In genomic region chr18:9135081-9135911, GRCh38 we compare ENCODE assay signal across 8 cellular contexts. TPM values are rescaled to one million over a fixed set of nuclear protein-coding genes. Genes with fewer than 3 reads are reported as not detected.
DNase-seq lines count a peak whose midpoint lies in the region; ATAC-seq, FAIRE-seq and TF ChIP-seq lines count a peak whose summit lies in the region.

No MANE protein-coding gene starts in this region.

- H2AK5ac ChIP-seq in mesenchymal stem cell (ENCODE audit: low read length, severe bottlenecking), result no peak overlapping the region

- peak overlapping the region in 1 of 2 experiments; percentile 79 for H3K18ac ChIP-seq in mesenchymal stem cell (ENCODE audit: low read depth in 1 of 2, low read length in 2 of 2)

- H3K4me3 ChIP-seq in heart left ventricle, result peak overlapping the region; percentile 59 to 96 (median 82)
- peak overlapping the region; percentile 75 for H3K4me3 ChIP-seq in astrocyte (ENCODE audit: insufficient read depth, low read depth, low read length)
- H3K4me3 ChIP-seq in mesenchymal stem cell (ENCODE audit: insufficient read depth in 1 of 2, low read depth in 1 of 2, low read length in 2 of 2), result peak overlapping the region; percentile 78 to 86

- no peak overlapping the region for H4K8ac ChIP-seq in mesenchymal stem cell (ENCODE audit: low read length)

- H2AFZ ChIP-seq in astrocyte (ENCODE audit: low read depth, low read length), result peak overlapping the region; percentile 79
- H2AFZ ChIP-seq in mesenchymal stem cell (ENCODE audit: low read depth, low read length), result peak overlapping the region; percentile 2

- peak overlapping the region in 1 of 2 experiments; percentile 3 for H2BK12ac ChIP-seq in mesenchymal stem cell (ENCODE audit: low read length in 2 of 2)

- H3K79me2 ChIP-seq in astrocyte (ENCODE audit: insufficient read depth, low read length), result peaks cover 33% of the 10 kb centered on the region

- TF ChIP-seq POLR2A in heart left ventricle (IDR thresholded peaks at IDR 0.05), result no peak

- H2BK5ac ChIP-seq in mesenchymal stem cell (ENCODE audit: low read depth, low read length, poor library complexity, severe bottlenecking), result peak overlapping the region; percentile 44

- H3K4me1 Mint-ChIP-seq in astrocyte (ENCODE audit: low read depth, unreplicated experiment), result peaks cover 21% of the 10 kb centered on the region

- WGBS in heart left ventricle, 4 donors, result 55 to 62% (median 58%) methylated on average over 12 of the region's 12 CpGs
- WGBS in mesenchymal stem cell, result 60% methylated on average over 9 of the region's 12 CpGs

- H3K14ac ChIP-seq in mesenchymal stem cell (ENCODE audit: low read length in 2 of 2), result no peak overlapping the region

- no peaks in the 10 kb centered on the region for H3K9me3 Mint-ChIP-seq in astrocyte (ENCODE audit: unreplicated experiment)

- no peak overlapping the region for H2BK120ac ChIP-seq in mesenchymal stem cell (ENCODE audit: low read depth, low read length)

- no peak for TF ChIP-seq CTCF in heart left ventricle (IDR thresholded peaks at IDR 0.05)
- no peak for TF ChIP-seq CTCF in astrocyte (IDR thresholded peaks at IDR 0.05; ENCODE audit: insufficient read depth, low read depth, low read length)

- FAIRE-seq in astrocyte (lab: Jason Lieb, UNC) (no peak), urothelium cell line (lab: Jason Lieb, UNC) (no peak), HTR-8/SVneo (lab: Jason Lieb, UNC) (no peak)

- peaks cover 0 to 51% (median 47%) of the 10 kb centered on the region in 9 donors for H3K36me3 ChIP-seq in heart left ventricle
- H3K36me3 ChIP-seq in astrocyte (ENCODE audit: insufficient read depth, low read length), result peaks cover 13% of the 10 kb centered on the region
- H3K36me3 ChIP-seq in mesenchymal stem cell (ENCODE audit: control insufficient read depth in 1 of 2, insufficient read depth in 2 of 2, low read depth in 1 of 2, low read length in 2 of 2), result peaks cover 4 to 52% of the 10 kb centered on the region in 2 experiments

- peak overlapping the region in 11 of 12 donors; percentile 97 to 99 (median 99) for H3K27ac ChIP-seq in heart left ventricle
- peak overlapping the region; percentile 96 for H3K27ac ChIP-seq in astrocyte (ENCODE audit: low read depth, low read length)
- no peak overlapping the region for H3K27ac ChIP-seq in mesenchymal stem cell (ENCODE audit: low read length, poor library complexity, severe bottlenecking)

- H3K27me3 Mint-ChIP-seq in astrocyte (ENCODE audit: low read depth, unreplicated experiment), result no peaks in the 10 kb centered on the region

- H3K27ac Mint-ChIP-seq in astrocyte (ENCODE audit: unreplicated experiment), result peak overlapping the region; percentile 69

- peaks cover 27% of the 10 kb centered on the region for H4K20me1 ChIP-seq in astrocyte (ENCODE audit: insufficient read depth, low read length)

- H3K9me3 ChIP-seq in heart left ventricle (no peaks in the 10 kb centered on the region), astrocyte (ENCODE audit: insufficient read depth, low read depth, low read length) (no peaks in the 10 kb centered on the region), mesenchymal stem cell (ENCODE audit: control insufficient read depth, low read length) (no peaks in the 10 kb centered on the region)

- DNase-seq in heart left ventricle (no peak), left ventricle myocardium superior (no peak), astrocyte (ENCODE audit: low read depth) (no peak), mesenchymal stem cell (no peak), urothelium cell line (ENCODE audit: low spot score) (no peak), NCI-H2029 (lab: John Stamatoyannopoulos, UW) (no peak), HTR-8/SVneo (ENCODE audit: insufficient read length, low spot score) (no peak)
- no peak for DNase-seq in activated CD4-positive, CD25-positive, alpha-beta regulatory T cell (lab: John Stamatoyannopoulos, UW)

- no peak overlapping the region for H4K91ac ChIP-seq in mesenchymal stem cell (ENCODE audit: low read length)

- H3K9ac ChIP-seq in astrocyte (ENCODE audit: low read length), result peak overlapping the region; percentile 91
- H3K9ac ChIP-seq in mesenchymal stem cell (ENCODE audit: low read length), result peak overlapping the region; percentile 91

- ATAC-seq in heart left ventricle, result no peak
- no peak for ATAC-seq in left ventricle myocardium superior

- no peaks in the 10 kb centered on the region for H3K79me1 ChIP-seq in mesenchymal stem cell (replicated peaks; ENCODE audit: low read length, poor library complexity, severe bottlenecking)

- peak overlapping the region; percentile 93 for H3K4me3 Mint-ChIP-seq in astrocyte (ENCODE audit: unreplicated experiment)

- H3K36me3 Mint-ChIP-seq in astrocyte (ENCODE audit: low read depth, unreplicated experiment), result peaks cover 3% of the 10 kb centered on the region

- H3K27me3 ChIP-seq in heart left ventricle (no peaks in the 10 kb centered on the region), astrocyte (ENCODE audit: insufficient read depth, low read length) (no peaks in the 10 kb centered on the region), mesenchymal stem cell (ENCODE audit: control insufficient read depth in 1 of 2, insufficient read depth in 1 of 2, low read length in 2 of 2) (no peaks in the 10 kb centered on the region)

- H3K4me1 ChIP-seq in heart left ventricle (peaks cover 6 to 48% (median 31%) of the 10 kb centered on the region in 12 donors), astrocyte (ENCODE audit: insufficient read depth, low read length) (peaks cover 18% of the 10 kb centered on the region), mesenchymal stem cell (ENCODE audit: control insufficient read depth, insufficient read depth, low read depth, low read length) (peaks cover 12% of the 10 kb centered on the region)

- H2BK15ac ChIP-seq in mesenchymal stem cell (ENCODE audit: low read depth, poor library complexity, severe bottlenecking), result no peak overlapping the region

- peak overlapping the region; percentile 96 for H3K4me2 ChIP-seq in astrocyte (ENCODE audit: low read length)
- peak overlapping the region; percentile 87 for H3K4me2 ChIP-seq in mesenchymal stem cell (ENCODE audit: low read length, poor library complexity, severe bottlenecking)

- H3K4ac ChIP-seq in mesenchymal stem cell (ENCODE audit: low read depth in 1 of 2, low read length in 2 of 2), result peak overlapping the region in 1 of 2 experiments; percentile 82

- intact Hi-C loops in heart left ventricle (cut with DNase I) (loop anchor here in 3 of 10 donors (5.0 kb wide), 3 partner anchors 33 to 337 kb away; partner anchors contain the start of genes NDUFV2 (in 2 of the 3) and TWSG1 (in 1 of the 3)), left ventricle myocardium superior (cut with micrococcal nuclease) (loop anchor here (5.0 kb wide), 1 partner anchor 33 kb away; the partner anchor contains the start of gene NDUFV2)

- peak overlapping the region in 1 of 2 experiments; percentile 66 for H3K23ac ChIP-seq in mesenchymal stem cell (ENCODE audit: low read length in 2 of 2)

RNA-seq across cellular contexts. Expression of gene ANKRD12, which starts 1.3 kb away (rescaled TPM):
- total RNA-seq in heart left ventricle (10 to 100 TPM; 18.6 to 70.9 (median 53.8) TPM), left ventricle myocardium superior (46.1 TPM), astrocyte (24.4 and 28.1 TPM in 2 replicates)
- polyA plus RNA-seq in heart left ventricle, result 10 to 100 TPM in 1 of 2 donors, 1 to 10 TPM in 1; 7.7 to 20.9 TPM
- 41.3 TPM for polyA plus RNA-seq in mesenchymal stem cell (2013, experiment 1 of 2)
- polyA plus RNA-seq in mesenchymal stem cell (2013, experiment 2 of 2), result 40.2 TPM

RNA-seq across cellular contexts. Expression of gene NDUFV2, which starts 32.8 kb away (rescaled TPM):
- total RNA-seq in heart left ventricle, result 100 to 1,000 TPM; 236 to 469 (median 407) TPM
- 1,000 to 10,000 TPM in 1 of 2 donors, 100 to 1,000 TPM in 1; 478 to 1,311 TPM for polyA plus RNA-seq in heart left ventricle
- 496 TPM for total RNA-seq in left ventricle myocardium superior
- total RNA-seq in astrocyte, result 120 and 128 TPM in 2 replicates
- polyA plus RNA-seq in mesenchymal stem cell (2013, experiment 1 of 2), result 241 TPM
- polyA plus RNA-seq in mesenchymal stem cell (2013, experiment 2 of 2), result 246 TPM
